In genomic region chr17:40061532-40062038, GRCh38 we compare ENCODE assay signal across 10 cellular contexts. TPM values are rescaled to one million over a fixed set of nuclear protein-coding genes. Genes with fewer than 3 reads are reported as not detected.
DNase-seq lines count a peak whose midpoint lies in the region; ATAC-seq lines count a peak whose summit lies in the region.
"Had no signal": no experiment of that assay in that cellular context is flagged by ENCODE, and none has a peak within 500 bp of the region (broad histone marks: within the 10 kb centered on the region; RNA-seq: fewer than 3 reads in every experiment).

No MANE protein-coding gene starts in this region.

- peak overlapping the region; percentile 72 for H3K4me3 Mint-ChIP-seq in activated CD4-positive, alpha-beta T cell treated with anti-CD3 and anti-CD28 coated beads, Interleukin-2, amount 10 ng/mL, durations not matched to agents 7 days and 5 days
- H3K4me3 Mint-ChIP-seq in activated CD4-positive, alpha-beta memory T cell treated with anti-CD3 and anti-CD28 coated beads for 36 hours: peak overlapping the region; percentile 80
- H3K4me3 Mint-ChIP-seq in stimulated activated effector memory CD8-positive, alpha-beta T cell treated with anti-CD3 and anti-CD28 coated beads, Interleukin-12 subunit alpha, Interleukin-12 subunit beta, amount 100 ng/mL, for 72 hours: peak overlapping the region; percentile 82

- peak overlapping the region; percentile 55; the same call in 1 of the 2 replicates for H3K4me3 ChIP-seq in iPS-18c (ENCODE audit: insufficient read depth, low read depth, low read length)

- POLR2A ChIA-PET in activated CD4-positive, alpha-beta T cell treated with anti-CD3 and anti-CD28 coated beads, Interleukin-2, amount 10 ng/mL, durations not matched to agents 7 days and 5 days (lab: Charles Lee): no interaction called here
- POLR2A ChIA-PET in activated CD4-positive, alpha-beta memory T cell treated with anti-CD3 and anti-CD28 coated beads for 36 hours (lab: Charles Lee): no interaction called here

- DNase-seq in activated CD4-positive, alpha-beta T cell treated with anti-CD3 and anti-CD28 coated beads, Interleukin-2, amount 10 ng/mL, durations not matched to agents 7 days and 5 days: no peak
- no peak for DNase-seq in activated CD4-positive, alpha-beta T cell treated with anti-CD3 and anti-CD28 coated beads for 1 hour
- DNase-seq in activated CD4-positive, alpha-beta memory T cell treated with anti-CD3 and anti-CD28 coated beads for 36 hours: no peak
- no peak for DNase-seq in stimulated activated effector memory CD8-positive, alpha-beta T cell treated with anti-CD3 and anti-CD28 coated beads, Interleukin-12 subunit alpha, Interleukin-12 subunit beta, amount 100 ng/mL, for 72 hours (ENCODE audit: low spot score in 2 of 2)
- DNase-seq in NCI-H524 (lab: John Stamatoyannopoulos, UW): no peak

- intact Hi-C loops in activated CD4-positive, alpha-beta memory T cell treated with anti-CD3 and anti-CD28 coated beads for 36 hours (cut with micrococcal nuclease): no loop called here

- ATAC-seq in stimulated activated effector memory CD8-positive, alpha-beta T cell treated with anti-CD3 and anti-CD28 coated beads, Interleukin-12 subunit alpha, Interleukin-12 subunit beta, amount 100 ng/mL, for 72 hours: no peak
- ATAC-seq in HG03025 (IDR thresholded peaks at IDR 0.05; ENCODE audit: low FRiP score, unreplicated experiment): no peak
- no peak for ATAC-seq in HG03097 (IDR thresholded peaks at IDR 0.05; ENCODE audit: low FRiP score, unreplicated experiment)
- ATAC-seq: sciatic nerve had no signal

- peaks cover 42% of the 10 kb centered on the region for H3K27me3 Mint-ChIP-seq in activated CD4-positive, alpha-beta T cell treated with anti-CD3 and anti-CD28 coated beads, Interleukin-2, amount 10 ng/mL, durations not matched to agents 7 days and 5 days
- H3K27me3 Mint-ChIP-seq in activated CD4-positive, alpha-beta memory T cell treated with anti-CD3 and anti-CD28 coated beads for 36 hours: peaks cover 3% of the 10 kb centered on the region

- H3K9me3 ChIP-seq in iPS-18c (ENCODE audit: control insufficient read depth, insufficient read depth, low read length): no peaks in the 10 kb centered on the region

- CTCF ChIA-PET in activated CD4-positive, alpha-beta T cell treated with anti-CD3 and anti-CD28 coated beads, Interleukin-2, amount 10 ng/mL, durations not matched to agents 7 days and 5 days (lab: Charles Lee): interaction anchor here (0.6 to 6.2 kb wide), 8 partner anchors 10 to 238 kb away, joined by 3 to 74 read pairs (median 4); no protein-coding TSS in a partner anchor
- CTCF ChIA-PET in activated CD4-positive, alpha-beta memory T cell treated with anti-CD3 and anti-CD28 coated beads for 36 hours (lab: Charles Lee): interaction anchor here (0.6 to 6.2 kb wide), 11 partner anchors 8 to 107 kb away, joined by 3 to 156 read pairs (median 5); partner anchors contain the start of gene MED24

- H3K36me3 Mint-ChIP-seq in activated CD4-positive, alpha-beta T cell treated with anti-CD3 and anti-CD28 coated beads, Interleukin-2, amount 10 ng/mL, durations not matched to agents 7 days and 5 days (ENCODE audit: low read depth): peaks cover 4% of the 10 kb centered on the region
- H3K36me3 Mint-ChIP-seq in activated CD4-positive, alpha-beta memory T cell treated with anti-CD3 and anti-CD28 coated beads for 36 hours: no peaks in the 10 kb centered on the region
- no peaks in the 10 kb centered on the region for H3K36me3 Mint-ChIP-seq in stimulated activated effector memory CD8-positive, alpha-beta T cell treated with anti-CD3 and anti-CD28 coated beads, Interleukin-12 subunit alpha, Interleukin-12 subunit beta, amount 100 ng/mL, for 72 hours

- peak overlapping the region; percentile 4 for H3K27ac Mint-ChIP-seq in activated CD4-positive, alpha-beta T cell treated with anti-CD3 and anti-CD28 coated beads, Interleukin-2, amount 10 ng/mL, durations not matched to agents 7 days and 5 days
- H3K27ac Mint-ChIP-seq in activated CD4-positive, alpha-beta memory T cell treated with anti-CD3 and anti-CD28 coated beads for 36 hours: no peak overlapping the region
- H3K27ac Mint-ChIP-seq in stimulated activated effector memory CD8-positive, alpha-beta T cell treated with anti-CD3 and anti-CD28 coated beads, Interleukin-12 subunit alpha, Interleukin-12 subunit beta, amount 100 ng/mL, for 72 hours: peak overlapping the region; percentile 85

- peaks cover 37% of the 10 kb centered on the region for H3K4me1 Mint-ChIP-seq in activated CD4-positive, alpha-beta T cell treated with anti-CD3 and anti-CD28 coated beads, Interleukin-2, amount 10 ng/mL, durations not matched to agents 7 days and 5 days
- peaks cover 31% of the 10 kb centered on the region for H3K4me1 Mint-ChIP-seq in activated CD4-positive, alpha-beta memory T cell treated with anti-CD3 and anti-CD28 coated beads for 36 hours (ENCODE audit: low read depth)
- peaks cover 39% of the 10 kb centered on the region for H3K4me1 Mint-ChIP-seq in stimulated activated effector memory CD8-positive, alpha-beta T cell treated with anti-CD3 and anti-CD28 coated beads, Interleukin-12 subunit alpha, Interleukin-12 subunit beta, amount 100 ng/mL, for 72 hours

- H3K9me3 Mint-ChIP-seq in activated CD4-positive, alpha-beta T cell treated with anti-CD3 and anti-CD28 coated beads, Interleukin-2, amount 10 ng/mL, durations not matched to agents 7 days and 5 days: no peaks in the 10 kb centered on the region
- H3K9me3 Mint-ChIP-seq in activated CD4-positive, alpha-beta memory T cell treated with anti-CD3 and anti-CD28 coated beads for 36 hours: no peaks in the 10 kb centered on the region
- H3K9me3 Mint-ChIP-seq in stimulated activated effector memory CD8-positive, alpha-beta T cell treated with anti-CD3 and anti-CD28 coated beads, Interleukin-12 subunit alpha, Interleukin-12 subunit beta, amount 100 ng/mL, for 72 hours: no peaks in the 10 kb centered on the region

RNA-seq across cellular contexts. Expression of gene THRA, which starts 1.2 kb away (rescaled TPM):
- total RNA-seq in activated CD4-positive, alpha-beta T cell treated with anti-CD3 and anti-CD28 coated beads, Interleukin-2, amount 10 ng/mL, durations not matched to agents 7 days and 5 days: 1 to 10 TPM; 8.6 to 9.1 TPM
- total RNA-seq in activated CD4-positive, alpha-beta memory T cell treated with anti-CD3 and anti-CD28 coated beads for 36 hours: 10 to 100 TPM; 12.5 to 13.4 TPM

RNA-seq across cellular contexts. Expression of gene MED24, which starts 7.4 kb away (rescaled TPM):
- 100 to 1,000 TPM in 1 of 2 experiments, 10 to 100 TPM in 1; 92.1 to 102 TPM for total RNA-seq in activated CD4-positive, alpha-beta T cell treated with anti-CD3 and anti-CD28 coated beads, Interleukin-2, amount 10 ng/mL, durations not matched to agents 7 days and 5 days
- 10 to 100 TPM; 89.2 to 99.9 TPM for total RNA-seq in activated CD4-positive, alpha-beta memory T cell treated with anti-CD3 and anti-CD28 coated beads for 36 hours

RNA-seq across cellular contexts. Expression of gene NR1D1, which starts 38.8 kb away (rescaled TPM):
- total RNA-seq in activated CD4-positive, alpha-beta T cell treated with anti-CD3 and anti-CD28 coated beads, Interleukin-2, amount 10 ng/mL, durations not matched to agents 7 days and 5 days: 1 to 10 TPM; 5.5 to 5.8 TPM
- 1 to 10 TPM; 6.7 to 7.3 TPM for total RNA-seq in activated CD4-positive, alpha-beta memory T cell treated with anti-CD3 and anti-CD28 coated beads for 36 hours

RNA-seq across cellular contexts. Expression of gene CSF3, which starts 46.3 kb away (rescaled TPM):
- total RNA-seq in activated CD4-positive, alpha-beta T cell treated with anti-CD3 and anti-CD28 coated beads, Interleukin-2, amount 10 ng/mL, durations not matched to agents 7 days and 5 days: not detected
- total RNA-seq in activated CD4-positive, alpha-beta memory T cell treated with anti-CD3 and anti-CD28 coated beads for 36 hours: not detected
- total RNA-seq: NCI-H460 had no signal
